In genomic region chr7:150048244-150049011, GRCh38 we compare ENCODE assay signal across 8 cellular contexts.
A peak's percentile ranks its signal among the peaks of the same experiment; 100 is the strongest.
DNase-seq lines count a peak whose midpoint lies in the region; ATAC-seq and TF ChIP-seq lines count a peak whose summit lies in the region.
"Not testable (repeated sequence)": the region's sequence is repeated elsewhere in the genome, so short reads cannot be mapped to it uniquely, and the experiment has no call there.

No MANE protein-coding gene starts in this region.

- H3K27me3 ChIP-seq in gastroesophageal sphincter (peaks cover 17% of the 10 kb centered on the region), stomach (peaks cover 0 to 43% (median 24%) of the 10 kb centered on the region in 3 donors)
- H3K27me3 ChIP-seq in liver (ENCODE audit: control insufficient read depth in 4 of 4, insufficient read depth in 4 of 4, low read length in 3 of 4) = not testable (repeated sequence)

- H3K9ac ChIP-seq in liver (ENCODE audit: low read depth in 1 of 2, low read length in 2 of 2) = not testable (repeated sequence)

- H3K9me3 ChIP-seq in gastroesophageal sphincter; liver (ENCODE audit: control insufficient read depth in 4 of 4, low read length in 3 of 4); stomach: not testable (repeated sequence)

- not testable (repeated sequence) for H3K27ac Mint-ChIP-seq in CD14-positive monocyte; T-helper 2 cell treated with Interferon-gamma antibody and Interleukin-4, amounts not matched to agents 5 μg/mL and 100 μg/mL, for 36 hours; osteocyte (ENCODE audit: unreplicated experiment)

- H3K4me3 ChIP-seq in gastroesophageal sphincter (peak overlapping the region; percentile 21 to 60), liver (ENCODE audit: low read depth in 1 of 3, low read length in 3 of 3) (peak overlapping the region in 2 of 3 donors; percentile 47 to 60), stomach (peak overlapping the region; percentile 33 to 45 (median 42))

- peaks cover 0 to 25% (median 8%) of the 10 kb centered on the region in 3 donors for H3K4me1 ChIP-seq in gastroesophageal sphincter
- H3K4me1 ChIP-seq in liver (ENCODE audit: control insufficient read depth in 4 of 4, insufficient read depth in 4 of 4, low read length in 3 of 4) = not testable (repeated sequence)
- H3K4me1 ChIP-seq in stomach = peaks cover 13 to 24% (median 19%) of the 10 kb centered on the region in 4 donors

- in situ Hi-C loops in KBM-7 (cut with MboI; ENCODE audit: low pct_unique_long_range_greater_than_20kb, low sequenced_read_pairs) = not testable (repeated sequence)

- peak overlapping the region; percentile 69 to 90 for H3K4me3 Mint-ChIP-seq in CD14-positive monocyte
- H3K4me3 Mint-ChIP-seq in T-helper 2 cell treated with Interferon-gamma antibody and Interleukin-4, amounts not matched to agents 5 μg/mL and 100 μg/mL, for 36 hours = peak overlapping the region; percentile 74
- H3K4me3 Mint-ChIP-seq in osteocyte (ENCODE audit: unreplicated experiment) = peak overlapping the region; percentile 73

- intact Hi-C loops in CD14-positive monocyte (cut with micrococcal nuclease); stomach (cut with DNase I; ENCODE audit: low total_unique reads): not testable (repeated sequence)

- H3K36me3 Mint-ChIP-seq in CD14-positive monocyte; T-helper 2 cell treated with Interferon-gamma antibody and Interleukin-4, amounts not matched to agents 5 μg/mL and 100 μg/mL, for 36 hours (ENCODE audit: low read depth); osteocyte (ENCODE audit: unreplicated experiment): not testable (repeated sequence)

- DNase-seq in CD14-positive monocyte (ENCODE audit: low spot score); T-helper 2 cell treated with Interferon-gamma antibody and Interleukin-4, amounts not matched to agents 5 μg/mL and 100 μg/mL, for 36 hours (ENCODE audit: low spot score); osteocyte (ENCODE audit: extremely low spot score, unreplicated experiment); stomach: not testable (repeated sequence)
- peak; percentile 50 for DNase-seq in KBM-7

- TF ChIP-seq CTCF in CD14-positive monocyte (IDR thresholded peaks at IDR 0.05) = peak; percentile 7
- not testable (repeated sequence) for TF ChIP-seq CTCF in gastroesophageal sphincter (IDR thresholded peaks at IDR 0.05); liver (IDR thresholded peaks at IDR 0.05; ENCODE audit: low read depth, low read length, missing input control); osteocyte (IDR thresholded peaks at IDR 0.05)
- TF ChIP-seq CTCF in stomach (IDR thresholded peaks at IDR 0.05) = peak in 1 of 7 experiments; percentile 7

- not testable (repeated sequence) for TF ChIP-seq POLR2A in gastroesophageal sphincter (IDR thresholded peaks at IDR 0.05); stomach (IDR thresholded peaks at IDR 0.05)

- ATAC-seq in gastroesophageal sphincter = not testable (repeated sequence)

- H3K27ac ChIP-seq in angular gyrus (ENCODE audit: low read depth, low read length) (peak overlapping the region; percentile 16), gastroesophageal sphincter (peak overlapping the region in 3 of 4 donors; percentile 62 to 82 (median 79))
- H3K27ac ChIP-seq in liver (ENCODE audit: low read depth in 1 of 2, low read length in 2 of 2); stomach: not testable (repeated sequence)

- peaks cover 27 to 59% (median 30%) of the 10 kb centered on the region in 3 donors for H3K27me3 Mint-ChIP-seq in CD14-positive monocyte (ENCODE audit: low read depth in 3 of 3)
- peaks cover 43% of the 10 kb centered on the region for H3K27me3 Mint-ChIP-seq in T-helper 2 cell treated with Interferon-gamma antibody and Interleukin-4, amounts not matched to agents 5 μg/mL and 100 μg/mL, for 36 hours (ENCODE audit: low read depth)
- H3K27me3 Mint-ChIP-seq in osteocyte (ENCODE audit: unreplicated experiment) = peaks cover 35% of the 10 kb centered on the region

- TF ChIP-seq EP300 in gastroesophageal sphincter (IDR thresholded peaks at IDR 0.05); stomach (IDR thresholded peaks at IDR 0.05): not testable (repeated sequence)

- not testable (repeated sequence) for TF ChIP-seq RAD21 in liver (IDR thresholded peaks at IDR 0.05)

- 0% methylated on average over 7 of the region's 79 CpGs; no CpG with 5 or more reads in 1 of the 2 donors for WGBS in gastroesophageal sphincter (ENCODE audit: low coverage in 1 of 2), 2 donors
- whole genome bisulfite sequencing in liver = 1% methylated on average over 79 of the region's 79 CpGs
- 1 to 4% (median 2%) methylated on average over 7 to 69 of the region's 79 CpGs for WGBS in stomach, 5 donors

- H3K4me1 Mint-ChIP-seq in CD14-positive monocyte = peaks cover 13% of the 10 kb centered on the region
- not testable (repeated sequence) for H3K4me1 Mint-ChIP-seq in T-helper 2 cell treated with Interferon-gamma antibody and Interleukin-4, amounts not matched to agents 5 μg/mL and 100 μg/mL, for 36 hours (ENCODE audit: low read depth)
- H3K4me1 Mint-ChIP-seq in osteocyte (ENCODE audit: unreplicated experiment) = peaks cover 10% of the 10 kb centered on the region

- H3K9me3 Mint-ChIP-seq in CD14-positive monocyte; T-helper 2 cell treated with Interferon-gamma antibody and Interleukin-4, amounts not matched to agents 5 μg/mL and 100 μg/mL, for 36 hours; osteocyte (ENCODE audit: unreplicated experiment): not testable (repeated sequence)

- H3K36me3 ChIP-seq in gastroesophageal sphincter; liver (ENCODE audit: control insufficient read depth in 4 of 4, insufficient read depth in 3 of 4, low read depth in 1 of 4, low read length in 3 of 4); stomach: not testable (repeated sequence)
